In genomic region chr1:178724734-178725602, GRCh38 we compare ENCODE assay signal across 8 cellular contexts. TPM values are rescaled to one million over a fixed set of nuclear protein-coding genes. Genes with fewer than 3 reads are reported as not detected.
A peak's percentile ranks its signal among the peaks of the same experiment; 100 is the strongest.
DNase-seq lines count a peak whose midpoint lies in the region; ATAC-seq and TF ChIP-seq lines count a peak whose summit lies in the region.

A gene with protein sequence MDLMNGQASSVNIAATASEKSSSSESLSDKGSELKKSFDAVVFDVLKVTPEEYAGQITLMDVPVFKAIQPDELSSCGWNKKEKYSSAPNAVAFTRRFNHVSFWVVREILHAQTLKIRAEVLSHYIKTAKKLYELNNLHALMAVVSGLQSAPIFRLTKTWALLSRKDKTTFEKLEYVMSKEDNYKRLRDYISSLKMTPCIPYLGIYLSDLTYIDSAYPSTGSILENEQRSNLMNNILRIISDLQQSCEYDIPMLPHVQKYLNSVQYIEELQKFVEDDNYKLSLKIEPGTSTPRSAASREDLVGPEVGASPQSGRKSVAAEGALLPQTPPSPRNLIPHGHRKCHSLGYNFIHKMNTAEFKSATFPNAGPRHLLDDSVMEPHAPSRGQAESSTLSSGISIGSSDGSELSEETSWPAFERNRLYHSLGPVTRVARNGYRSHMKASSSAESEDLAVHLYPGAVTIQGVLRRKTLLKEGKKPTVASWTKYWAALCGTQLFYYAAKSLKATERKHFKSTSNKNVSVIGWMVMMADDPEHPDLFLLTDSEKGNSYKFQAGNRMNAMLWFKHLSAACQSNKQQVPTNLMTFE (plus strand): TSS chr1:178725244. CDS start chr1:178776765, 51,521 bp downstream.

- H3K4me1 ChIP-seq in A673 (ENCODE audit: insufficient read depth, low read length, poor library complexity, severe bottlenecking) (no peaks in the 10 kb centered on the region), liver (ENCODE audit: control insufficient read depth in 4 of 4, insufficient read depth in 4 of 4, low read length in 3 of 4) (peaks cover 3 to 24% (median 8%) of the 10 kb centered on the region in 4 donors)

- peak within 1 kb of the TSS; percentile 92 for H3K4me3 ChIP-seq in A673 (ENCODE audit: low read depth, low read length, poor library complexity, severe bottlenecking)
- H3K4me3 ChIP-seq in dorsolateral prefrontal cortex = peak within 1 kb of the TSS; percentile 59 to 96 (median 80)
- peak within 1 kb of the TSS; percentile 67 to 100 (median 87) for H3K4me3 ChIP-seq in liver (ENCODE audit: low read depth in 1 of 3, low read length in 3 of 3)

- peak within 1 kb of the TSS; percentile 61 for H3K27ac ChIP-seq in A673 (ENCODE audit: low read depth, low read length, poor library complexity, severe bottlenecking)
- peak within 1 kb of the TSS in 53 of 59 donors; percentile 18 to 89 (median 75) for H3K27ac ChIP-seq in dorsolateral prefrontal cortex
- H3K27ac ChIP-seq in liver (ENCODE audit: low read depth in 1 of 2, low read length in 2 of 2) = peak within 1 kb of the TSS; percentile 90 to 96

- peak within 1 kb of the TSS; percentile 89 to 91 for H3K9ac ChIP-seq in liver (ENCODE audit: low read depth in 1 of 2, low read length in 2 of 2)

- WGBS in liver = under 1% methylated on average over 110 of the region's 110 CpGs

- TF ChIP-seq CTCF in A673 (conservative IDR thresholded peaks at IDR 0.05; ENCODE audit: low read depth, low read length) (no peak), dorsolateral prefrontal cortex (IDR thresholded peaks at IDR 0.05 in 54 of 56, conservative IDR thresholded peaks at IDR 0.05 in 2 of 56; ENCODE audit: low read depth in 1 of 56, partially characterized antibody in 56 of 56) (peak in 8 of 56 donors; percentile 7 to 38 (median 22)), liver (IDR thresholded peaks at IDR 0.05; ENCODE audit: low read depth, low read length, missing input control) (no peak)

- CTCF ChIA-PET in A673 (lab: Charles Lee) = no interaction called here

- BruUV-seq in A673 (replicated peaks; lab: Mats Ljungman, UMichigan) = no TSS peak

- intact Hi-C loops in A673 (cut with micrococcal nuclease; ENCODE audit: unreplicated experiment) = no loop called here
- intact Hi-C loops in dorsolateral prefrontal cortex (cut with DNase I) = loop anchor here in 1 of 2 donors (10.0 kb wide), 1 partner anchor 180 kb away; no protein-coding TSS in a partner anchor

- peaks cover 15% of the 10 kb centered on the region for H3K27me3 ChIP-seq in A673 (replicated peaks; ENCODE audit: insufficient read depth, low read depth, low read length, poor library complexity)
- H3K27me3 ChIP-seq in dorsolateral prefrontal cortex = no peaks in the 10 kb centered on the region
- no peaks in the 10 kb centered on the region for H3K27me3 ChIP-seq in liver (ENCODE audit: control insufficient read depth in 4 of 4, insufficient read depth in 4 of 4, low read length in 3 of 4)

- DNase-seq in A673 (ENCODE audit: low spot score) (peak; percentile 84), NCI-H345 (lab: John Stamatoyannopoulos, UW) (peak; percentile 83), dorsolateral prefrontal cortex (peak in 9 of 10 donors; percentile 21 to 71 (median 54))
- peak; percentile 53 to 55 for DNase-seq in activated CD4-positive, alpha-beta T cell treated with anti-CD3 and anti-CD28 coated beads, Interleukin-2, amount 50 U/mL, for 48 hours
- peak; percentile 58 for DNase-seq in stimulated activated CD4-positive, alpha-beta T cell treated with anti-CD3 and anti-CD28 coated beads, Interleukin-4, amount 100 ng/mL, for 24 hours

- peak; percentile 15 to 18 for TF ChIP-seq RAD21 in liver (IDR thresholded peaks at IDR 0.05)

- peak; percentile 43 for ATAC-seq in GM18861 (IDR thresholded peaks at IDR 0.05; ENCODE audit: unreplicated experiment)
- peak; percentile 65 for ATAC-seq in HG03066 (IDR thresholded peaks at IDR 0.05; ENCODE audit: low read depth, unreplicated experiment)

- POLR2A ChIA-PET in A673 (lab: Charles Lee; ENCODE audit: low non-redundant PET) = interaction anchor here (0.6 kb wide), 2 partner anchors 28 to 95 kb away, joined by 3 to 6 read pairs; no protein-coding TSS in a partner anchor

- no peaks in the 10 kb centered on the region for H3K9me3 ChIP-seq in A673 (ENCODE audit: low read depth, low read length, poor library complexity, severe bottlenecking)
- no peaks in the 10 kb centered on the region for H3K9me3 ChIP-seq in liver (ENCODE audit: control insufficient read depth in 4 of 4, low read length in 3 of 4)

- H3K36me3 ChIP-seq in A673 (ENCODE audit: insufficient read depth, low read length, poor library complexity, severe bottlenecking) = no peaks in the 10 kb centered on the region
- no peaks in the 10 kb centered on the region for H3K36me3 ChIP-seq in liver (ENCODE audit: control insufficient read depth in 4 of 4, insufficient read depth in 3 of 4, low read depth in 1 of 4, low read length in 3 of 4)

TF ChIP-seq in liver, 16 proteins besides CTCF, POLR2A, EP300 and RAD21:
- no peak for TF ChIP-seq EGR1 (IDR thresholded peaks at IDR 0.05; ENCODE audit: low read depth in 2 of 2)
- TF ChIP-seq, protein P1, sequence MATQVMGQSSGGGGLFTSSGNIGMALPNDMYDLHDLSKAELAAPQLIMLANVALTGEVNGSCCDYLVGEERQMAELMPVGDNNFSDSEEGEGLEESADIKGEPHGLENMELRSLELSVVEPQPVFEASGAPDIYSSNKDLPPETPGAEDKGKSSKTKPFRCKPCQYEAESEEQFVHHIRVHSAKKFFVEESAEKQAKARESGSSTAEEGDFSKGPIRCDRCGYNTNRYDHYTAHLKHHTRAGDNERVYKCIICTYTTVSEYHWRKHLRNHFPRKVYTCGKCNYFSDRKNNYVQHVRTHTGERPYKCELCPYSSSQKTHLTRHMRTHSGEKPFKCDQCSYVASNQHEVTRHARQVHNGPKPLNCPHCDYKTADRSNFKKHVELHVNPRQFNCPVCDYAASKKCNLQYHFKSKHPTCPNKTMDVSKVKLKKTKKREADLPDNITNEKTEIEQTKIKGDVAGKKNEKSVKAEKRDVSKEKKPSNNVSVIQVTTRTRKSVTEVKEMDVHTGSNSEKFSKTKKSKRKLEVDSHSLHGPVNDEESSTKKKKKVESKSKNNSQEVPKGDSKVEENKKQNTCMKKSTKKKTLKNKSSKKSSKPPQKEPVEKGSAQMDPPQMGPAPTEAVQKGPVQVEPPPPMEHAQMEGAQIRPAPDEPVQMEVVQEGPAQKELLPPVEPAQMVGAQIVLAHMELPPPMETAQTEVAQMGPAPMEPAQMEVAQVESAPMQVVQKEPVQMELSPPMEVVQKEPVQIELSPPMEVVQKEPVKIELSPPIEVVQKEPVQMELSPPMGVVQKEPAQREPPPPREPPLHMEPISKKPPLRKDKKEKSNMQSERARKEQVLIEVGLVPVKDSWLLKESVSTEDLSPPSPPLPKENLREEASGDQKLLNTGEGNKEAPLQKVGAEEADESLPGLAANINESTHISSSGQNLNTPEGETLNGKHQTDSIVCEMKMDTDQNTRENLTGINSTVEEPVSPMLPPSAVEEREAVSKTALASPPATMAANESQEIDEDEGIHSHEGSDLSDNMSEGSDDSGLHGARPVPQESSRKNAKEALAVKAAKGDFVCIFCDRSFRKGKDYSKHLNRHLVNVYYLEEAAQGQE (IDR thresholded peaks at IDR 0.05) = no peak
- no peak for TF ChIP-seq NR2F2 (IDR thresholded peaks at IDR 0.05)
- TF ChIP-seq YY1 (IDR thresholded peaks at IDR 0.05) = no peak
- no peak for TF ChIP-seq TAF1 (conservative IDR thresholded peaks at IDR 0.05)
- TF ChIP-seq FOXA1 (IDR thresholded peaks at IDR 0.05) = no peak
- peak; percentile 48 for TF ChIP-seq HNF4G (IDR thresholded peaks at IDR 0.05)
- peak; percentile 46 to 54 for TF ChIP-seq RXRA (IDR thresholded peaks at IDR 0.05)
- TF ChIP-seq, protein P2, sequence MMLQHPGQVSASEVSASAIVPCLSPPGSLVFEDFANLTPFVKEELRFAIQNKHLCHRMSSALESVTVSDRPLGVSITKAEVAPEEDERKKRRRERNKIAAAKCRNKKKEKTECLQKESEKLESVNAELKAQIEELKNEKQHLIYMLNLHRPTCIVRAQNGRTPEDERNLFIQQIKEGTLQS (IDR thresholded peaks at IDR 0.05) = no peak
- TF ChIP-seq, protein P3, sequence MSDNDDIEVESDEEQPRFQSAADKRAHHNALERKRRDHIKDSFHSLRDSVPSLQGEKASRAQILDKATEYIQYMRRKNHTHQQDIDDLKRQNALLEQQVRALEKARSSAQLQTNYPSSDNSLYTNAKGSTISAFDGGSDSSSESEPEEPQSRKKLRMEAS (IDR thresholded peaks at IDR 0.05) = peak; percentile 17
- no peak for TF ChIP-seq JUND (IDR thresholded peaks at IDR 0.05)
- TF ChIP-seq HNF4A (conservative IDR thresholded peaks at IDR 0.05) = peak; percentile 92
- no peak for TF ChIP-seq GABPA (IDR thresholded peaks at IDR 0.05 in 1 of 2, conservative IDR thresholded peaks at IDR 0.05 in 1 of 2)
- TF ChIP-seq, protein P4, sequence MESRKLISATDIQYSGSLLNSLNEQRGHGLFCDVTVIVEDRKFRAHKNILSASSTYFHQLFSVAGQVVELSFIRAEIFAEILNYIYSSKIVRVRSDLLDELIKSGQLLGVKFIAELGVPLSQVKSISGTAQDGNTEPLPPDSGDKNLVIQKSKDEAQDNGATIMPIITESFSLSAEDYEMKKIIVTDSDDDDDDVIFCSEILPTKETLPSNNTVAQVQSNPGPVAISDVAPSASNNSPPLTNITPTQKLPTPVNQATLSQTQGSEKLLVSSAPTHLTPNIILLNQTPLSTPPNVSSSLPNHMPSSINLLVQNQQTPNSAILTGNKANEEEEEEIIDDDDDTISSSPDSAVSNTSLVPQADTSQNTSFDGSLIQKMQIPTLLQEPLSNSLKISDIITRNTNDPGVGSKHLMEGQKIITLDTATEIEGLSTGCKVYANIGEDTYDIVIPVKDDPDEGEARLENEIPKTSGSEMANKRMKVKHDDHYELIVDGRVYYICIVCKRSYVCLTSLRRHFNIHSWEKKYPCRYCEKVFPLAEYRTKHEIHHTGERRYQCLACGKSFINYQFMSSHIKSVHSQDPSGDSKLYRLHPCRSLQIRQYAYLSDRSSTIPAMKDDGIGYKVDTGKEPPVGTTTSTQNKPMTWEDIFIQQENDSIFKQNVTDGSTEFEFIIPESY (IDR thresholded peaks at IDR 0.05) = no peak
- no peak for TF ChIP-seq SP1 (IDR thresholded peaks at IDR 0.05)
- TF ChIP-seq FOXA2 (IDR thresholded peaks at IDR 0.05) = no peak

RNA-seq across cellular contexts. Expression of the gene that starts here (rescaled TPM):
- 12.5 and 12.7 TPM in 2 replicates for total RNA-seq in A673 (2021)
- 10 to 100 TPM in 115 of 120 experiments, 1 to 10 TPM in 5; 6.9 to 25.1 (median 15.1) TPM for total RNA-seq in dorsolateral prefrontal cortex
- 10 to 100 TPM; 21.3 to 39.2 TPM for total RNA-seq in liver
- 10 to 100 TPM in 1 of 2 donors, 1 to 10 TPM in 1; 8.1 to 12.5 TPM for polyA plus RNA-seq in liver

Comparison
In these comparisons a context has a peak if more than half of its experiments do, and no peak if none do; other contexts are left out.
1. Peak in every context shown above with its lines: DNase-seq, ATAC-seq, H3K4me3 ChIP-seq and H3K27ac ChIP-seq.